ENCODE assay signal across 1 cellular context in genomic region chr18:21958256-21958655, GRCh38.
TF ChIP-seq lines count a peak whose summit lies in the region.

No MANE protein-coding gene starts in this region.

TF ChIP-seq in HepG2, 621 proteins besides CTCF, POLR2A, EP300 and RAD21 (continued from another document):
- TF ChIP-seq PATZ1 (CRISPR knock-in tag; IDR thresholded peaks at IDR 0.05) = peak; percentile 51
- TF ChIP-seq, protein P1, sequence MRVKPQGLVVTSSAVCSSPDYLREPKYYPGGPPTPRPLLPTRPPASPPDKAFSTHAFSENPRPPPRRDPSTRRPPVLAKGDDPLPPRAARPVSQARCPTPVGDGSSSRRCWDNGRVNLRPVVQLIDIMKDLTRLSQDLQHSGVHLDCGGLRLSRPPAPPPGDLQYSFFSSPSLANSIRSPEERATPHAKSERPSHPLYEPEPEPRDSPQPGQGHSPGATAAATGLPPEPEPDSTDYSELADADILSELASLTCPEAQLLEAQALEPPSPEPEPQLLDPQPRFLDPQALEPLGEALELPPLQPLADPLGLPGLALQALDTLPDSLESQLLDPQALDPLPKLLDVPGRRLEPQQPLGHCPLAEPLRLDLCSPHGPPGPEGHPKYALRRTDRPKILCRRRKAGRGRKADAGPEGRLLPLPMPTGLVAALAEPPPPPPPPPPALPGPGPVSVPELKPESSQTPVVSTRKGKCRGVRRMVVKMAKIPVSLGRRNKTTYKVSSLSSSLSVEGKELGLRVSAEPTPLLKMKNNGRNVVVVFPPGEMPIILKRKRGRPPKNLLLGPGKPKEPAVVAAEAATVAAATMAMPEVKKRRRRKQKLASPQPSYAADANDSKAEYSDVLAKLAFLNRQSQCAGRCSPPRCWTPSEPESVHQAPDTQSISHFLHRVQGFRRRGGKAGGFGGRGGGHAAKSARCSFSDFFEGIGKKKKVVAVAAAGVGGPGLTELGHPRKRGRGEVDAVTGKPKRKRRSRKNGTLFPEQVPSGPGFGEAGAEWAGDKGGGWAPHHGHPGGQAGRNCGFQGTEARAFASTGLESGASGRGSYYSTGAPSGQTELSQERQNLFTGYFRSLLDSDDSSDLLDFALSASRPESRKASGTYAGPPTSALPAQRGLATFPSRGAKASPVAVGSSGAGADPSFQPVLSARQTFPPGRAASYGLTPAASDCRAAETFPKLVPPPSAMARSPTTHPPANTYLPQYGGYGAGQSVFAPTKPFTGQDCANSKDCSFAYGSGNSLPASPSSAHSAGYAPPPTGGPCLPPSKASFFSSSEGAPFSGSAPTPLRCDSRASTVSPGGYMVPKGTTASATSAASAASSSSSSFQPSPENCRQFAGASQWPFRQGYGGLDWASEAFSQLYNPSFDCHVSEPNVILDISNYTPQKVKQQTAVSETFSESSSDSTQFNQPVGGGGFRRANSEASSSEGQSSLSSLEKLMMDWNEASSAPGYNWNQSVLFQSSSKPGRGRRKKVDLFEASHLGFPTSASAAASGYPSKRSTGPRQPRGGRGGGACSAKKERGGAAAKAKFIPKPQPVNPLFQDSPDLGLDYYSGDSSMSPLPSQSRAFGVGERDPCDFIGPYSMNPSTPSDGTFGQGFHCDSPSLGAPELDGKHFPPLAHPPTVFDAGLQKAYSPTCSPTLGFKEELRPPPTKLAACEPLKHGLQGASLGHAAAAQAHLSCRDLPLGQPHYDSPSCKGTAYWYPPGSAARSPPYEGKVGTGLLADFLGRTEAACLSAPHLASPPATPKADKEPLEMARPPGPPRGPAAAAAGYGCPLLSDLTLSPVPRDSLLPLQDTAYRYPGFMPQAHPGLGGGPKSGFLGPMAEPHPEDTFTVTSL (CRISPR knock-in tag; IDR thresholded peaks at IDR 0.05; ENCODE audit: borderline replicate concordance) = peak; percentile 60; the same call in 1 of the 2 replicates
- peak; percentile 18; the same call in 1 of the 2 replicates for TF ChIP-seq GATAD2A (CRISPR knock-in tag; IDR thresholded peaks at IDR 0.05)
- TF ChIP-seq ATF3 (CRISPR knock-in tag; IDR thresholded peaks at IDR 0.05) = no peak
- TF ChIP-seq, protein P2, sequence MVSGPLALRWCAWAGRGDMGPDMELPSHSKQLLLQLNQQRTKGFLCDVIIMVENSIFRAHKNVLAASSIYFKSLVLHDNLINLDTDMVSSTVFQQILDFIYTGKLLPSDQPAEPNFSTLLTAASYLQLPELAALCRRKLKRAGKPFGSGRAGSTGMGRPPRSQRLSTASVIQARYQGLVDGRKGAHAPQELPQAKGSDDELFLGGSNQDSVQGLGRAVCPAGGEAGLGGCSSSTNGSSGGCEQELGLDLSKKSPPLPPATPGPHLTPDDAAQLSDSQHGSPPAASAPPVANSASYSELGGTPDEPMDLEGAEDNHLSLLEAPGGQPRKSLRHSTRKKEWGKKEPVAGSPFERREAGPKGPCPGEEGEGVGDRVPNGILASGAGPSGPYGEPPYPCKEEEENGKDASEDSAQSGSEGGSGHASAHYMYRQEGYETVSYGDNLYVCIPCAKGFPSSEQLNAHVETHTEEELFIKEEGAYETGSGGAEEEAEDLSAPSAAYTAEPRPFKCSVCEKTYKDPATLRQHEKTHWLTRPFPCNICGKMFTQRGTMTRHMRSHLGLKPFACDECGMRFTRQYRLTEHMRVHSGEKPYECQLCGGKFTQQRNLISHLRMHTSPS (CRISPR knock-in tag; IDR thresholded peaks at IDR 0.05; ENCODE audit: low read depth) = no peak
- no peak for TF ChIP-seq ZNF816 (CRISPR knock-in tag; IDR thresholded peaks at IDR 0.05; ENCODE audit: borderline replicate concordance)
- TF ChIP-seq ETV5 (CRISPR knock-in tag; IDR thresholded peaks at IDR 0.05; ENCODE audit: borderline replicate concordance) = peak; percentile 19; the same call in 1 of the 2 replicates
- TF ChIP-seq SIN3A (IDR thresholded peaks at IDR 0.05; ENCODE audit: borderline replicate concordance, low read depth, low read length) = no peak
- TF ChIP-seq, protein P3, sequence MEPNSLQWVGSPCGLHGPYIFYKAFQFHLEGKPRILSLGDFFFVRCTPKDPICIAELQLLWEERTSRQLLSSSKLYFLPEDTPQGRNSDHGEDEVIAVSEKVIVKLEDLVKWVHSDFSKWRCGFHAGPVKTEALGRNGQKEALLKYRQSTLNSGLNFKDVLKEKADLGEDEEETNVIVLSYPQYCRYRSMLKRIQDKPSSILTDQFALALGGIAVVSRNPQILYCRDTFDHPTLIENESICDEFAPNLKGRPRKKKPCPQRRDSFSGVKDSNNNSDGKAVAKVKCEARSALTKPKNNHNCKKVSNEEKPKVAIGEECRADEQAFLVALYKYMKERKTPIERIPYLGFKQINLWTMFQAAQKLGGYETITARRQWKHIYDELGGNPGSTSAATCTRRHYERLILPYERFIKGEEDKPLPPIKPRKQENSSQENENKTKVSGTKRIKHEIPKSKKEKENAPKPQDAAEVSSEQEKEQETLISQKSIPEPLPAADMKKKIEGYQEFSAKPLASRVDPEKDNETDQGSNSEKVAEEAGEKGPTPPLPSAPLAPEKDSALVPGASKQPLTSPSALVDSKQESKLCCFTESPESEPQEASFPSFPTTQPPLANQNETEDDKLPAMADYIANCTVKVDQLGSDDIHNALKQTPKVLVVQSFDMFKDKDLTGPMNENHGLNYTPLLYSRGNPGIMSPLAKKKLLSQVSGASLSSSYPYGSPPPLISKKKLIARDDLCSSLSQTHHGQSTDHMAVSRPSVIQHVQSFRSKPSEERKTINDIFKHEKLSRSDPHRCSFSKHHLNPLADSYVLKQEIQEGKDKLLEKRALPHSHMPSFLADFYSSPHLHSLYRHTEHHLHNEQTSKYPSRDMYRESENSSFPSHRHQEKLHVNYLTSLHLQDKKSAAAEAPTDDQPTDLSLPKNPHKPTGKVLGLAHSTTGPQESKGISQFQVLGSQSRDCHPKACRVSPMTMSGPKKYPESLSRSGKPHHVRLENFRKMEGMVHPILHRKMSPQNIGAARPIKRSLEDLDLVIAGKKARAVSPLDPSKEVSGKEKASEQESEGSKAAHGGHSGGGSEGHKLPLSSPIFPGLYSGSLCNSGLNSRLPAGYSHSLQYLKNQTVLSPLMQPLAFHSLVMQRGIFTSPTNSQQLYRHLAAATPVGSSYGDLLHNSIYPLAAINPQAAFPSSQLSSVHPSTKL (CRISPR knock-in tag; IDR thresholded peaks at IDR 0.05) = peak; percentile 31; the same call in 1 of the 2 replicates
- 0 out of 2 replicates have a peak, but pooled peaks have one; percentile 11 for TF ChIP-seq NCOA2 (CRISPR knock-in tag; IDR thresholded peaks at IDR 0.05)
- TF ChIP-seq SP2 (CRISPR knock-in tag; IDR thresholded peaks at IDR 0.05) = no peak
- no peak for TF ChIP-seq ZFP1 (CRISPR knock-in tag; IDR thresholded peaks at IDR 0.05)
- TF ChIP-seq, protein P4, sequence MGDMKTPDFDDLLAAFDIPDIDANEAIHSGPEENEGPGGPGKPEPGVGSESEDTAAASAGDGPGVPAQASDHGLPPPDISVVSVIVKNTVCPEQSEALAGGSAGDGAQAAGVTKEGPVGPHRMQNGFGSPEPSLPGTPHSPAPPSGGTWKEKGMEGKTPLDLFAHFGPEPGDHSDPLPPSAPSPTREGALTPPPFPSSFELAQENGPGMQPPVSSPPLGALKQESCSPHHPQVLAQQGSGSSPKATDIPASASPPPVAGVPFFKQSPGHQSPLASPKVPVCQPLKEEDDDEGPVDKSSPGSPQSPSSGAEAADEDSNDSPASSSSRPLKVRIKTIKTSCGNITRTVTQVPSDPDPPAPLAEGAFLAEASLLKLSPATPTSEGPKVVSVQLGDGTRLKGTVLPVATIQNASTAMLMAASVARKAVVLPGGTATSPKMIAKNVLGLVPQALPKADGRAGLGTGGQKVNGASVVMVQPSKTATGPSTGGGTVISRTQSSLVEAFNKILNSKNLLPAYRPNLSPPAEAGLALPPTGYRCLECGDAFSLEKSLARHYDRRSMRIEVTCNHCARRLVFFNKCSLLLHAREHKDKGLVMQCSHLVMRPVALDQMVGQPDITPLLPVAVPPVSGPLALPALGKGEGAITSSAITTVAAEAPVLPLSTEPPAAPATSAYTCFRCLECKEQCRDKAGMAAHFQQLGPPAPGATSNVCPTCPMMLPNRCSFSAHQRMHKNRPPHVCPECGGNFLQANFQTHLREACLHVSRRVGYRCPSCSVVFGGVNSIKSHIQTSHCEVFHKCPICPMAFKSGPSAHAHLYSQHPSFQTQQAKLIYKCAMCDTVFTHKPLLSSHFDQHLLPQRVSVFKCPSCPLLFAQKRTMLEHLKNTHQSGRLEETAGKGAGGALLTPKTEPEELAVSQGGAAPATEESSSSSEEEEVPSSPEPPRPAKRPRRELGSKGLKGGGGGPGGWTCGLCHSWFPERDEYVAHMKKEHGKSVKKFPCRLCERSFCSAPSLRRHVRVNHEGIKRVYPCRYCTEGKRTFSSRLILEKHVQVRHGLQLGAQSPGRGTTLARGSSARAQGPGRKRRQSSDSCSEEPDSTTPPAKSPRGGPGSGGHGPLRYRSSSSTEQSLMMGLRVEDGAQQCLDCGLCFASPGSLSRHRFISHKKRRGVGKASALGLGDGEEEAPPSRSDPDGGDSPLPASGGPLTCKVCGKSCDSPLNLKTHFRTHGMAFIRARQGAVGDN (CRISPR knock-in tag; IDR thresholded peaks at IDR 0.05) = no peak
- 0 out of 2 replicates have a peak, but pooled peaks have one; percentile 20 for TF ChIP-seq ZMYM3 (CRISPR knock-in tag; IDR thresholded peaks at IDR 0.05)
- peak; percentile 34 for TF ChIP-seq SKI (IDR thresholded peaks at IDR 0.05; ENCODE audit: partially characterized antibody)
- no peak for TF ChIP-seq CHD4 (IDR thresholded peaks at IDR 0.05; ENCODE audit: borderline replicate concordance, low read length)
- no peak for TF ChIP-seq KLF12 (CRISPR knock-in tag; IDR thresholded peaks at IDR 0.05; ENCODE audit: borderline replicate concordance)
- peak; percentile 32 for TF ChIP-seq SALL1 (CRISPR knock-in tag; IDR thresholded peaks at IDR 0.05)
- TF ChIP-seq NONO (IDR thresholded peaks at IDR 0.05) = no peak
- no peak for TF ChIP-seq NONO (CRISPR knock-in tag; conservative IDR thresholded peaks at IDR 0.05)
- TF ChIP-seq ZNF121 (CRISPR knock-in tag; IDR thresholded peaks at IDR 0.05) = no peak
- TF ChIP-seq ERF (CRISPR knock-in tag; IDR thresholded peaks at IDR 0.05) = no peak
